Comparison of ENCODE assay signal across 9 cellular contexts in the genomic region with DNA sequence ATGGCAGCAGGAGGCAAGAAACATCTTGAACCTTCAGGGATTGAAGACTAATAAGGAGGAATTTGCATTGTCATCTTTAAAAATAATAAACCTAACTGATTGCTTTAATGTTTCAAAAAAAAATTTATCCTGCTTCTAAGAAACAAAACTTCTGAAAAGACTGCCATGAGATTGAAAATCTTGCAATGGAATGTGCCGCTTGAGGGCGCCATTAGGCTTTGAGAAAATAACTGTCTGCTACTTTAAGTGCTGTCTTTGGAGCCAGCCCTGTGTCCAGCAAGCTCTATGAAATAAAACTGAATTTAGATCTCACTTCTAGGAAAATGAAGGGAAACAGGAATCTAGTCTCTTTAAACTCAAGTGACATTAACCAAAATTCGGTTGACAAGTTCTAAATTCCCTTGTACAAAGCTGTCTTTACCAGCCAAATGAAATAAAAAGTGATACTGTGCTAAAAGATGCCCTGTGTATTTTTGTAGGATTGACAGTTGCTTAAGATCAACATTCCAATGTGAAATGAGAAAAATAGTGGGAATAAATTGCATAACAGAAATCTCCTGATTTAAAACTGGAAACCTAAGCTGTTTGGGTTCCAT.
A peak's percentile ranks its signal among the peaks of the same experiment; 100 is the strongest.
DNase-seq lines count a peak whose midpoint lies in the region; ATAC-seq, FAIRE-seq and TF ChIP-seq lines count a peak whose summit lies in the region.
"Had no signal": no experiment of that assay in that cellular context is flagged by ENCODE, and none has a peak within 500 bp of the region (broad histone marks: within the 10 kb centered on the region; RNA-seq: fewer than 3 reads in every experiment).

No MANE protein-coding gene starts in this region.

- no peaks in the 10 kb centered on the region for H3K27me3 ChIP-seq in BJ (ENCODE audit: control insufficient read depth, insufficient read depth, low read length)
- H3K27me3 ChIP-seq in SJCRH30, result no peaks in the 10 kb centered on the region

- H3K9me3 Mint-ChIP-seq in glutamatergic neuron (ENCODE audit: unreplicated experiment), result no peaks in the 10 kb centered on the region
- H3K9me3 Mint-ChIP-seq in activated T-helper 17 cell treated with anti-CD3 and anti-CD28 coated beads, Interleukin-2, amount 50 U/mL, for 72 hours, result no peaks in the 10 kb centered on the region
- H3K9me3 Mint-ChIP-seq: IgD-negative memory B cell had no signal

- no peak overlapping the region for H3K27ac Mint-ChIP-seq in glutamatergic neuron (ENCODE audit: unreplicated experiment)
- no peak overlapping the region for H3K27ac Mint-ChIP-seq in activated T-helper 17 cell treated with anti-CD3 and anti-CD28 coated beads, Interleukin-2, amount 50 U/mL, for 72 hours
- H3K27ac Mint-ChIP-seq: IgD-negative memory B cell had no signal

- no peak overlapping the region for H3K4me3 Mint-ChIP-seq in glutamatergic neuron (ENCODE audit: unreplicated experiment)
- H3K4me3 Mint-ChIP-seq in activated T-helper 17 cell treated with anti-CD3 and anti-CD28 coated beads, Interleukin-2, amount 50 U/mL, for 72 hours, result no peak overlapping the region
- H3K4me3 Mint-ChIP-seq: IgD-negative memory B cell had no signal

- POLR2A ChIA-PET in BJ (lab: Charles Lee), result interaction anchor here (0.6 kb wide), 1 partner anchor 139 kb away, joined by 3 read pairs; no protein-coding TSS in a partner anchor

- H3K36me3 ChIP-seq in BJ (ENCODE audit: control insufficient read depth, insufficient read depth, low read length) (no peaks in the 10 kb centered on the region), SJCRH30 (no peaks in the 10 kb centered on the region)

- H3K9me3 ChIP-seq in SJCRH30 (replicated peaks), result no peaks in the 10 kb centered on the region

- TF ChIP-seq CTCF in BJ (IDR thresholded peaks at IDR 0.05; ENCODE audit: insufficient read depth, low read depth, low read length) (peak; percentile 77), glutamatergic neuron (IDR thresholded peaks at IDR 0.05; ENCODE audit: partially characterized antibody, unreplicated experiment) (peak; percentile 62)

- peaks cover 24% of the 10 kb centered on the region for H3K4me1 Mint-ChIP-seq in glutamatergic neuron (ENCODE audit: low read depth, unreplicated experiment)
- peaks cover 10% of the 10 kb centered on the region for H3K4me1 Mint-ChIP-seq in activated T-helper 17 cell treated with anti-CD3 and anti-CD28 coated beads, Interleukin-2, amount 50 U/mL, for 72 hours

- no peak for TF ChIP-seq POLR2A in H54 (IDR thresholded peaks at IDR 0.05; ENCODE audit: low read depth, low read length)

- no peak for ATAC-seq in HG03469 (IDR thresholded peaks at IDR 0.05; ENCODE audit: unreplicated experiment)
- no peak for ATAC-seq in activated T-helper 17 cell treated with anti-CD3 and anti-CD28 coated beads, Interleukin-2, amount 50 U/mL, for 72 hours (replicated peaks)

- H3K27ac ChIP-seq in SJCRH30, result no peak overlapping the region

- H3K4me3 ChIP-seq in BJ (ENCODE audit: low read depth, low read length) (no peak overlapping the region), SJCRH30 (no peak overlapping the region)

- H3K27me3 Mint-ChIP-seq in glutamatergic neuron (ENCODE audit: unreplicated experiment), result no peaks in the 10 kb centered on the region
- H3K27me3 Mint-ChIP-seq in activated T-helper 17 cell treated with anti-CD3 and anti-CD28 coated beads, Interleukin-2, amount 50 U/mL, for 72 hours, result peaks cover 44% of the 10 kb centered on the region

- peaks cover 24% of the 10 kb centered on the region for H3K4me1 ChIP-seq in SJCRH30

- DNase-seq in BJ (ENCODE audit: low read depth) (peak; percentile 31), H54 (ENCODE audit: insufficient read length, low spot score) (peak; percentile 32), SJCRH30 (peak; percentile 40 to 72), glutamatergic neuron (peak; percentile 66), renal cortical epithelial cell (ENCODE audit: low read depth) (peak; percentile 65)
- DNase-seq in activated naive CD4-positive, alpha-beta T cell treated with Interleukin-2 at 50 U/mL for 16 hours, result peak; percentile 70

- CTCF ChIA-PET in BJ (lab: Yijun Ruan, JAX), result interaction anchor here (0.5 to 10.1 kb wide), 29 partner anchors 9 to 653 kb away, joined by 3 to 96 read pairs (median 4); a partner anchor contains a TSS

- H3K36me3 Mint-ChIP-seq in glutamatergic neuron (ENCODE audit: unreplicated experiment), result no peaks in the 10 kb centered on the region
- no peaks in the 10 kb centered on the region for H3K36me3 Mint-ChIP-seq in activated T-helper 17 cell treated with anti-CD3 and anti-CD28 coated beads, Interleukin-2, amount 50 U/mL, for 72 hours (ENCODE audit: low read depth)
- H3K36me3 Mint-ChIP-seq: IgD-negative memory B cell had no signal

- FAIRE-seq in H54 (lab: Jason Lieb, UNC), result peak; percentile 33
